ENCODE assay signal across 9 cellular contexts in the genomic region with DNA sequence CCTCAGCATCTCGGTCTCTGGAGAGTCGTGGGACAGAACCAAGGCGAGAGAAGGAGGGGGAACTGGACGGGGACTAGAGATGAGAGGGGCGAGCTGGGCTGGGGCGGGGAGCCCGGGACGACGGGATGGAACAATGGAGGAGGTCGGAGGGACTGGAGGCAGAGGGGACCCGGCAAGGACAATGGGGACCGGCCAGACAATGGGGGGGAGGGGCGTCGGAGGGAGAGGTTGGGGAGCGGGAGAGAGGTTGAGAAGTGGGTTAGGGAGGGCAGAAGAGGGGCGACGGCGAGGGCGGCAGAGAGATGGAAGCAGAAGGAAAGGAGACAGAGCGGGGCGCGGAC. TPM values are rescaled to one million over a fixed set of nuclear protein-coding genes. Genes with fewer than 3 reads are reported as not detected.
DNase-seq lines count a peak whose midpoint lies in the region; ATAC-seq and TF ChIP-seq lines count a peak whose summit lies in the region.
"Had no signal": no experiment of that assay in that cellular context is flagged by ENCODE, and none has a peak within 500 bp of the region (broad histone marks: within the 10 kb centered on the region; RNA-seq: fewer than 3 reads in every experiment).

No MANE protein-coding gene starts in this region.

- H3K27me3 Mint-ChIP-seq in HFFc6 (ENCODE audit: insufficient read depth), result peaks cover 64% of the 10 kb centered on the region
- H3K27me3 Mint-ChIP-seq in activated T-cell treated with anti-CD3 and anti-CD28 coated beads, Interleukin-2, amount 50 U/mL, for 24 hours, result peaks cover 62% of the 10 kb centered on the region

- H3K27ac ChIP-seq in smooth muscle cell (ENCODE audit: low read depth) (no peak overlapping the region), foreskin keratinocyte (no peak overlapping the region)

- H3K36me3 Mint-ChIP-seq in HFFc6 (ENCODE audit: low read depth), result no peaks in the 10 kb centered on the region
- H3K36me3 Mint-ChIP-seq in activated T-cell treated with anti-CD3 and anti-CD28 coated beads, Interleukin-2, amount 50 U/mL, for 24 hours (ENCODE audit: low read depth), result no peaks in the 10 kb centered on the region

- H3K27me3 ChIP-seq in iPS-15b (ENCODE audit: control insufficient read depth, insufficient read depth, low read length) (peaks cover 53% of the 10 kb centered on the region), smooth muscle cell (ENCODE audit: low read depth) (peaks cover 33% of the 10 kb centered on the region), foreskin keratinocyte (peaks cover 49% of the 10 kb centered on the region)

- H4K20me1 ChIP-seq in smooth muscle cell (ENCODE audit: low read depth), result no peaks in the 10 kb centered on the region

- WGBS in smooth muscle cell (ENCODE audit: low lambda C conversion rate), result under 1% methylated on average over 22 of the region's 22 CpGs

- TF ChIP-seq CTCF in HFFc6 (IDR thresholded peaks at IDR 0.05), result no peak
- TF ChIP-seq CTCF in smooth muscle cell (IDR thresholded peaks at IDR 0.05; ENCODE audit: borderline replicate concordance, insufficient read depth, poor library complexity, severe bottlenecking), result no peak
- TF ChIP-seq CTCF in foreskin keratinocyte (conservative IDR thresholded peaks at IDR 0.05), result no peak

- DNase-seq in HFFc6, result no peak
- no peak for DNase-seq in activated T-cell treated with anti-CD3 and anti-CD28 coated beads, Interleukin-2, amount 50 U/mL, for 24 hours
- DNase-seq in smooth muscle cell (lab: John Stamatoyannopoulos, UW; ENCODE audit: unreplicated experiment), result no peak
- no peak for DNase-seq in NCI-H1436 (lab: John Stamatoyannopoulos, UW)
- no peak for DNase-seq in NCI-H82 treated with DMSO at 0.1 percent for 48 hours (lab: John Stamatoyannopoulos, UW; ENCODE audit: unreplicated experiment)
- no peak for DNase-seq in foreskin keratinocyte
- no peak for DNase-seq in SHP77 (lab: John Stamatoyannopoulos, UW)

- H3K4me1 Mint-ChIP-seq in HFFc6 (ENCODE audit: low read depth), result no peaks in the 10 kb centered on the region
- peaks cover 28% of the 10 kb centered on the region for H3K4me1 Mint-ChIP-seq in activated T-cell treated with anti-CD3 and anti-CD28 coated beads, Interleukin-2, amount 50 U/mL, for 24 hours (ENCODE audit: low read depth)

- no peak overlapping the region for H2AFZ ChIP-seq in smooth muscle cell (ENCODE audit: low read depth)

- no peaks in the 10 kb centered on the region for H3K9me3 ChIP-seq in iPS-15b (ENCODE audit: control insufficient read depth, insufficient read depth, low read length)
- no peaks in the 10 kb centered on the region for H3K9me3 ChIP-seq in smooth muscle cell (replicated peaks; ENCODE audit: low read depth)

- peak overlapping the region; percentile 90 for H3K4me2 ChIP-seq in smooth muscle cell

- H3K27ac Mint-ChIP-seq in HFFc6, result no peak overlapping the region
- no peak overlapping the region for H3K27ac Mint-ChIP-seq in activated T-cell treated with anti-CD3 and anti-CD28 coated beads, Interleukin-2, amount 50 U/mL, for 24 hours

- ATAC-seq in foreskin keratinocyte, result no peak

- H3F3A ChIP-seq in smooth muscle cell (ENCODE audit: low read depth), result peaks cover 9% of the 10 kb centered on the region

- H3K4me1 ChIP-seq in iPS-15b (ENCODE audit: control insufficient read depth, insufficient read depth, low read length) (peaks cover 7% of the 10 kb centered on the region), smooth muscle cell (ENCODE audit: low read depth) (peaks cover 23% of the 10 kb centered on the region), foreskin keratinocyte (no peaks in the 10 kb centered on the region)

- no peaks in the 10 kb centered on the region for H3K9me3 Mint-ChIP-seq in HFFc6
- no peaks in the 10 kb centered on the region for H3K9me3 Mint-ChIP-seq in activated T-cell treated with anti-CD3 and anti-CD28 coated beads, Interleukin-2, amount 50 U/mL, for 24 hours

- H3K4me3 ChIP-seq in iPS-15b (ENCODE audit: low read depth, low read length) (peak overlapping the region; percentile 69), smooth muscle cell (peak overlapping the region; percentile 45)
- H3K4me3 ChIP-seq: K562 had no signal

- H3K4me3 Mint-ChIP-seq in HFFc6, result peak overlapping the region; percentile 46; the same call in 1 of the 2 replicates
- peak overlapping the region; percentile 68 for H3K4me3 Mint-ChIP-seq in activated T-cell treated with anti-CD3 and anti-CD28 coated beads, Interleukin-2, amount 50 U/mL, for 24 hours

- H3K79me2 ChIP-seq in smooth muscle cell (ENCODE audit: low read depth), result no peaks in the 10 kb centered on the region

- H3K36me3 ChIP-seq in iPS-15b (ENCODE audit: control insufficient read depth, insufficient read depth, low read length), result no peaks in the 10 kb centered on the region
- H3K36me3 ChIP-seq in smooth muscle cell (ENCODE audit: low read depth), result no peaks in the 10 kb centered on the region

- H3K9ac ChIP-seq in iPS-15b (ENCODE audit: low read depth, low read length) (no peak overlapping the region), smooth muscle cell (ENCODE audit: low read depth) (no peak overlapping the region)

RNA-seq across cellular contexts. Expression of a gene that starts 0.7 kb away (rescaled TPM):
- total RNA-seq in HFFc6 (2021; fragmentation: NEBNext Ultra II Directional; extraction: Animal tissue kit (Norgen Biotek cat#: 25700)), result under 1 TPM in 5 of 6 experiments, not detected in 1; 0.07 to 0.14 (median 0.11) TPM
- total RNA-seq in smooth muscle cell, result 1.3 and 2.4 TPM in 2 replicates
- 2.3 and 2.5 TPM in 2 replicates for polyA plus RNA-seq in smooth muscle cell
- total RNA-seq in foreskin keratinocyte, result 0.95 and 2.7 TPM in 2 replicates
- polyA plus RNA-seq in foreskin keratinocyte, result 0.83 and 2.9 TPM in 2 replicates
